10 cellular contexts compared by ENCODE assay signal in genomic region chr7:20651960-20652544, GRCh38. TPM values are rescaled to one million over a fixed set of nuclear protein-coding genes. Genes with fewer than 3 reads are reported as not detected.
A peak's percentile ranks its signal among the peaks of the same experiment; 100 is the strongest.
DNase-seq lines count a peak whose midpoint lies in the region; ATAC-seq, FAIRE-seq and TF ChIP-seq lines count a peak whose summit lies in the region.
"Had no signal": no experiment of that assay in that cellular context is flagged by ENCODE, and none has a peak within 500 bp of the region (broad histone marks: within the 10 kb centered on the region; RNA-seq: fewer than 3 reads in every experiment).

No MANE protein-coding gene starts in this region.

- no peak overlapping the region for H3K4ac ChIP-seq in mesendoderm (ENCODE audit: low read depth, low read length)

- no peak overlapping the region for H3K4me3 ChIP-seq in kidney (ENCODE audit: low read length in 2 of 2)
- no peak overlapping the region for H3K4me3 ChIP-seq in mesendoderm (ENCODE audit: low read length)
- H3K4me3 ChIP-seq: Peyer's patch had no signal

- H3K56ac ChIP-seq in mesendoderm (ENCODE audit: low read length) = no peak overlapping the region

- H3K4me1 ChIP-seq in kidney (ENCODE audit: control insufficient read depth in 1 of 2, insufficient read depth in 1 of 2, low read depth in 1 of 2, low read length in 2 of 2) = no peaks in the 10 kb centered on the region
- peaks cover 3% of the 10 kb centered on the region for H3K4me1 ChIP-seq in mesendoderm (ENCODE audit: control insufficient read depth, low read depth, low read length)
- H3K4me1 ChIP-seq: Peyer's patch had no signal

- H2BK5ac ChIP-seq in mesendoderm (ENCODE audit: low read length) = no peak overlapping the region

- no peak for ATAC-seq in GM18868 (IDR thresholded peaks at IDR 0.05; ENCODE audit: unreplicated experiment)

- H3K36me3 ChIP-seq in kidney (ENCODE audit: control insufficient read depth in 1 of 2, insufficient read depth in 2 of 2, low read length in 2 of 2) (no peaks in the 10 kb centered on the region), mesendoderm (ENCODE audit: control insufficient read depth, insufficient read depth, low read length) (no peaks in the 10 kb centered on the region)
- H3K36me3 ChIP-seq: Peyer's patch had no signal

- H3K79me2 ChIP-seq in mesendoderm (ENCODE audit: control insufficient read depth, insufficient read depth, low read length) = no peaks in the 10 kb centered on the region

- no peak overlapping the region for H2BK15ac ChIP-seq in mesendoderm (replicated peaks; ENCODE audit: low read depth)

- H3K4me2 ChIP-seq in mesendoderm (ENCODE audit: low read length) = no peak overlapping the region

- no peak overlapping the region for H3K23ac ChIP-seq in mesendoderm (ENCODE audit: low read length)

- no peak overlapping the region for H2BK120ac ChIP-seq in mesendoderm (ENCODE audit: low read depth, low read length)

- H3K9ac ChIP-seq in kidney (ENCODE audit: low read length in 2 of 2) (no peak overlapping the region), mesendoderm (ENCODE audit: low read length) (no peak overlapping the region)

- no peak overlapping the region for H3K27ac ChIP-seq in C4-2B
- H3K27ac ChIP-seq in kidney (ENCODE audit: low read depth in 2 of 2, low read length in 2 of 2) = no peak overlapping the region
- H3K27ac ChIP-seq in mesendoderm (ENCODE audit: low read depth, low read length) = no peak overlapping the region
- H3K27ac ChIP-seq: Peyer's patch had no signal

- H3K79me1 ChIP-seq in mesendoderm (ENCODE audit: low read length) = no peaks in the 10 kb centered on the region

- WGBS in mesendoderm (ENCODE audit: extremely low coverage, insufficient coverage, low lambda C conversion rate) = no CpG with 5 or more reads among the region's 10 CpGs

- DNase-seq in H4 (ENCODE audit: low spot score) = peak; percentile 63
- DNase-seq in SW480 (ENCODE audit: low spot score) = peak; percentile 18
- DNase-seq in kidney = no peak
- no peak for DNase-seq in mesendoderm
- no peak for DNase-seq in activated CD8-positive, alpha-beta memory T cell treated with anti-CD3 and anti-CD28 coated beads, Interleukin-2, amount 50 U/mL, for 4 hours
- no peak for DNase-seq in COR-L47 (lab: John Stamatoyannopoulos, UW)
- DNase-seq: cortex of kidney, Peyer's patch had no signal

- TF ChIP-seq CTCF in C4-2B (conservative IDR thresholded peaks at IDR 0.05) (peak; percentile 76), kidney (IDR thresholded peaks at IDR 0.05; ENCODE audit: borderline replicate concordance, extremely low read depth, insufficient read depth) (peak; percentile 29)

- H3K18ac ChIP-seq in mesendoderm (ENCODE audit: low read length) = no peak overlapping the region

- no peak overlapping the region for H4K8ac ChIP-seq in mesendoderm (ENCODE audit: low read depth, low read length)

- H3K27me3 ChIP-seq in mesendoderm (ENCODE audit: insufficient read depth, low read length, poor library complexity) = no peaks in the 10 kb centered on the region
- H3K27me3 ChIP-seq: Peyer's patch had no signal

- peak; percentile 54 for FAIRE-seq in kidney (lab: Jason Lieb, UNC)

- intact Hi-C loops in kidney (cut with DNase I) = no loop called here

- no peak overlapping the region for H2AK5ac ChIP-seq in mesendoderm (ENCODE audit: low read length)

- H3K9me3 ChIP-seq in kidney (ENCODE audit: control insufficient read depth in 1 of 2, low read length in 2 of 2) = no peaks in the 10 kb centered on the region
- H3K9me3 ChIP-seq: Peyer's patch had no signal

- H4K5ac ChIP-seq in mesendoderm (ENCODE audit: low read length) = no peak overlapping the region

RNA-seq across cellular contexts. Expression of gene ABCB5, which starts 36.6 kb away (rescaled TPM):
- total RNA-seq in H4 (2014; rRNA removed; shearing (Covaris generic)) = 0.06 TPM in 1 of 2 replicates, not detected in the other
- total RNA-seq in kidney = 0.13 TPM
- polyA plus RNA-seq in kidney (ENCODE audit: insufficient read depth, low read depth, low replicate concordance) = not detected
- polyA plus RNA-seq in mesendoderm (2013, experiment 1 of 2) = 0.01 TPM
- polyA plus RNA-seq in mesendoderm (2013, experiment 2 of 2) = not detected

Comparison
In these comparisons a context has a peak if more than half of its experiments do, and no peak if none do; other contexts are left out.
1. DNase-seq: peak in H4 (single experiment) and SW480 (single experiment); none in kidney (single experiment), mesendoderm (single experiment), activated CD8-positive, alpha-beta memory T cell treated with anti-CD3 and anti-CD28 coated beads, Interleukin-2, amount 50 U/mL, for 4 hours (single experiment) and COR-L47 (single experiment).